In the genomic region with DNA sequence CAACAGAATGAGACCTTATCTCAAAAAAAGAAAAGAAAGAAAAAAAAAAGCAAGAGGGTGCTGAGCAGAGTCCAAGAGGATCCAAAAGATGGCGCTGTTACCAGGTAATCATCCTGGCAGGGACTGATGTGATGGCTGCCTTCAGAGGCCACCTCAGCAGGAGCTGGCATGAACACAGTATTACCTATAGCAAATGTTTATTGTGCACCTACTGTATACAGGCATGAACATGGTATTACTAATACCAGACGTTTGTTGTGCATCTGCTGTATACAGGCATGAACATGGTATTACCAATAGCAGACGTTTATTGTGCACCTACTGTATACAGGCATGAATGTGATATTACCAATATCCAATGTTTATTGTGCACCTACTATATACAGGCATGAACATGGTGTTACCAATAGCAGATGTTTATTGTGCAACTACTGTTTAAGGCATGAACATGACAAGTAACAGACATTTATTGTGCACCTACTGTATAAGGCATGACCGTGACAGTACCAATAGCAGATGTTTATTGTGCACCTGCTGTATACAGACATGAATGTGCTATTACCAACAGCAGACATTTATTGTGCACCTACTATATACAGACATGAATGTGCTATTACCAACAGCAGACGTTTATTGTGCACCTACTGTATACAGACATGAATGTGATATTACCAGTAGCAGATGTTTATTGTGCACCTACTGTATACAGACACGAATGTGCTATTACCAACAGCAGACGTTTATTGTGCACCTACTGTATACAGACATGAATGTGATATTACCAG, we compare ENCODE assay signal across 10 cellular contexts.
DNase-seq lines count a peak whose midpoint lies in the region; ATAC-seq, FAIRE-seq and TF ChIP-seq lines count a peak whose summit lies in the region.
"Had no signal": no experiment of that assay in that cellular context is flagged by ENCODE, and none has a peak within 500 bp of the region (broad histone marks: within the 10 kb centered on the region; RNA-seq: fewer than 3 reads in every experiment).

No MANE protein-coding gene starts in this region.

- H3K4me1 ChIP-seq in HEK293 (ENCODE audit: control insufficient read depth, insufficient read depth, low read length) (no peaks in the 10 kb centered on the region), keratinocyte (ENCODE audit: control insufficient read depth, extremely low read depth, insufficient read depth, low read length) (peaks cover under 1% of the 10 kb centered on the region)

- H3K27me3 ChIP-seq in keratinocyte (ENCODE audit: control insufficient read depth, extremely low read depth, insufficient read depth, low read length): no peaks in the 10 kb centered on the region

- CTCF ChIA-PET in HEK293 (lab: Yijun Ruan, JAX): interaction anchor here (0.5 to 2.6 kb wide), 16 partner anchors 8 to 1049 kb away, joined by 3 to 16 read pairs (median 3); no protein-coding TSS in a partner anchor

- no peak overlapping the region for H3K9ac ChIP-seq in keratinocyte (ENCODE audit: control insufficient read depth, extremely low read depth, insufficient read depth, low read length)

- H2AFZ ChIP-seq in keratinocyte (ENCODE audit: control insufficient read depth, low read length): no peak overlapping the region

- peak; percentile 38 for DNase-seq in DMS53 treated with DMSO at 0.1 percent for 48 hours (lab: John Stamatoyannopoulos, UW; ENCODE audit: unreplicated experiment)
- DNase-seq in SK-N-DZ (ENCODE audit: low spot score): peak; percentile 13
- DNase-seq in keratinocyte (ENCODE audit: low read depth, low spot score): no peak
- DNase-seq in SIG-M5 treated with dmso at 0.1 percent for 504 hours (lab: John Stamatoyannopoulos, UW; ENCODE audit: unreplicated experiment): no peak
- DNase-seq in stimulated activated CD4-positive, alpha-beta T cell treated with anti-CD3 and anti-CD28 coated beads, Interleukin-4, amount 100 ng/mL, for 1 hour: no peak
- DNase-seq: nucleus accumbens had no signal

- H3K27ac ChIP-seq in HEK293 (ENCODE audit: extremely low read depth, low read depth, low read length) (no peak overlapping the region), keratinocyte (ENCODE audit: control insufficient read depth, insufficient read depth, low read length) (no peak overlapping the region)

- dilution Hi-C loops in keratinocyte (cut with MboI; ENCODE audit: extremely low pct_ligation_motif_present, low sequenced_read_pairs): no loop called here

- H3K9me1 ChIP-seq in keratinocyte (ENCODE audit: control insufficient read depth, extremely low read depth, insufficient read depth, low read length): no peaks in the 10 kb centered on the region

- H3K36me3 ChIP-seq in HEK293 (ENCODE audit: control insufficient read depth in 2 of 2, insufficient read depth in 1 of 2, low read length in 2 of 2) (peaks cover 0 to 31% of the 10 kb centered on the region in 2 experiments; a peak in 1 of 3 replicates), keratinocyte (ENCODE audit: control insufficient read depth in 2 of 2, extremely low read depth in 1 of 2, insufficient read depth in 2 of 2, low read length in 2 of 2) (peaks cover 6 to 16% of the 10 kb centered on the region in 2 experiments)

- FAIRE-seq in keratinocyte (lab: Jason Lieb, UNC): peak; percentile 20

- 0 out of 2 replicates have a peak, but pooled peaks have one; percentile 19 for TF ChIP-seq CTCF in HEK293 (tag by site-specific recombination; IDR thresholded peaks at IDR 0.05)
- peak; percentile 48 to 60 (median 53) for TF ChIP-seq CTCF in keratinocyte (optimal IDR thresholded peaks at IDR 0.05 in 1 of 3, IDR thresholded peaks at IDR 0.05 in 1 of 3, conservative IDR thresholded peaks at IDR 0.05 in 1 of 3; ENCODE audit: extremely low read depth in 1 of 3, insufficient read depth in 2 of 3, low read length in 3 of 3)

- H3K9me3 ChIP-seq in HEK293 (ENCODE audit: control insufficient read depth, insufficient read depth, low read depth, low read length) (no peaks in the 10 kb centered on the region), keratinocyte (ENCODE audit: control insufficient read depth, low read depth, low read length) (no peaks in the 10 kb centered on the region)

- POLR2A ChIA-PET in HEK293 (lab: Yijun Ruan, JAX): no interaction called here

- H3K4me2 ChIP-seq in keratinocyte (ENCODE audit: control insufficient read depth, extremely low read depth, insufficient read depth, low read depth, low read length): no peak overlapping the region

- H3K79me2 ChIP-seq in keratinocyte (ENCODE audit: control insufficient read depth, insufficient read depth, low read length): no peaks in the 10 kb centered on the region

- no peak overlapping the region for H3K4me3 ChIP-seq in HEK293 (ENCODE audit: low read depth, low read length)
- H3K4me3 ChIP-seq in keratinocyte (ENCODE audit: control insufficient read depth in 2 of 3, extremely low read depth in 1 of 3, insufficient read depth in 2 of 3, low read depth in 1 of 3, low read length in 3 of 3): no peak overlapping the region

- no peak for ATAC-seq in HG02759 (IDR thresholded peaks at IDR 0.05; ENCODE audit: unreplicated experiment)
- ATAC-seq in GM18907 (IDR thresholded peaks at IDR 0.05; ENCODE audit: unreplicated experiment): no peak
- ATAC-seq: activated T-helper 17 cell treated with anti-CD3 and anti-CD28 coated beads, Interleukin-2, amount 50 U/mL, for 72 hours had no signal

- no peaks in the 10 kb centered on the region for H4K20me1 ChIP-seq in keratinocyte (ENCODE audit: control insufficient read depth, extremely low read depth, insufficient read depth, low read length)

TF ChIP-seq in HEK293, 187 proteins besides CTCF, POLR2A, EP300 and RAD21 (continues in another document):
- TF ChIP-seq PBX3 (CRISPR knock-in tag; IDR thresholded peaks at IDR 0.05) (no peak), ZNF792 (tag by site-specific recombination; IDR thresholded peaks at IDR 0.05) (peak; percentile 100), YY1 (tag by site-specific recombination; IDR thresholded peaks at IDR 0.05) (no peak), KLF10 (tag by site-specific recombination; IDR thresholded peaks at IDR 0.05) (no peak), ZNF423 (tag by site-specific recombination; IDR thresholded peaks at IDR 0.05) (no peak), OSR2 (tag by site-specific recombination; IDR thresholded peaks at IDR 0.05) (no peak), ZNF350 (tag by site-specific recombination; IDR thresholded peaks at IDR 0.05) (no peak), ZSCAN30 (tag by site-specific recombination; IDR thresholded peaks at IDR 0.05) (peak; percentile 91), ZNF747 (tag by site-specific recombination; IDR thresholded peaks at IDR 0.05) (no peak), ZNF664 (tag by site-specific recombination; IDR thresholded peaks at IDR 0.05) (peak; percentile 98), MEIS1 (CRISPR knock-in tag; IDR thresholded peaks at IDR 0.05; ENCODE audit: borderline replicate concordance) (no peak), HIC1 (tag by site-specific recombination; IDR thresholded peaks at IDR 0.05) (0 out of 2 replicates have a peak, but pooled peaks have one; percentile 17), ZNF600 (tag by site-specific recombination; IDR thresholded peaks at IDR 0.05) (0 out of 2 replicates have a peak, but pooled peaks have one; percentile 38), ZNF10 (tag by site-specific recombination; IDR thresholded peaks at IDR 0.05) (peak; percentile 74), ZNF658 (tag by site-specific recombination; IDR thresholded peaks at IDR 0.05) (no peak), ZNF146 (tag by site-specific recombination; IDR thresholded peaks at IDR 0.05) (0 out of 2 replicates have a peak, but pooled peaks have one; percentile 28), ZSCAN23 (tag by site-specific recombination; IDR thresholded peaks at IDR 0.05) (no peak), ZEB2 (tag by site-specific recombination; IDR thresholded peaks at IDR 0.05) (peak; percentile 67), KLF1 (tag by site-specific recombination; IDR thresholded peaks at IDR 0.05) (no peak), ZNF292 (tag by site-specific recombination; IDR thresholded peaks at IDR 0.05; ENCODE audit: borderline replicate concordance, low read depth) (no peak)
- TF ChIP-seq, protein P1, sequence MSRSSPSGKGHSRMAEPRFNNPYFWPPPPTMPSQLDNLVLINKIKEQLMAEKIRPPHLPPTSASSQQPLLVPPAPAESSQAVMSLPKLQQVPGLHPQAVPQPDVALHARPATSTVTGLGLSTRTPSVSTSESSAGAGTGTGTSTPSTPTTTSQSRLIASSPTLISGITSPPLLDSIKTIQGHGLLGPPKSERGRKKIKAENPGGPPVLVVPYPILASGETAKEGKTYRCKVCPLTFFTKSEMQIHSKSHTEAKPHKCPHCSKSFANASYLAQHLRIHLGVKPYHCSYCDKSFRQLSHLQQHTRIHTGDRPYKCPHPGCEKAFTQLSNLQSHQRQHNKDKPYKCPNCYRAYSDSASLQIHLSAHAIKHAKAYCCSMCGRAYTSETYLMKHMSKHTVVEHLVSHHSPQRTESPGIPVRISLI (tag by site-specific recombination; IDR thresholded peaks at IDR 0.05): 0 out of 2 replicates have a peak, but pooled peaks have one; percentile 18

Comparison
In these comparisons a context has a peak if more than half of its experiments do, and no peak if none do; other contexts are left out.
1. DNase-seq: peak in DMS53 treated with DMSO at 0.1 percent for 48 hours (single experiment) and SK-N-DZ (single experiment); none in keratinocyte (single experiment), SIG-M5 treated with dmso at 0.1 percent for 504 hours (single experiment) and stimulated activated CD4-positive, alpha-beta T cell treated with anti-CD3 and anti-CD28 coated beads, Interleukin-4, amount 100 ng/mL, for 1 hour (single experiment).